16 cellular contexts compared by ENCODE assay signal in the genomic region with DNA sequence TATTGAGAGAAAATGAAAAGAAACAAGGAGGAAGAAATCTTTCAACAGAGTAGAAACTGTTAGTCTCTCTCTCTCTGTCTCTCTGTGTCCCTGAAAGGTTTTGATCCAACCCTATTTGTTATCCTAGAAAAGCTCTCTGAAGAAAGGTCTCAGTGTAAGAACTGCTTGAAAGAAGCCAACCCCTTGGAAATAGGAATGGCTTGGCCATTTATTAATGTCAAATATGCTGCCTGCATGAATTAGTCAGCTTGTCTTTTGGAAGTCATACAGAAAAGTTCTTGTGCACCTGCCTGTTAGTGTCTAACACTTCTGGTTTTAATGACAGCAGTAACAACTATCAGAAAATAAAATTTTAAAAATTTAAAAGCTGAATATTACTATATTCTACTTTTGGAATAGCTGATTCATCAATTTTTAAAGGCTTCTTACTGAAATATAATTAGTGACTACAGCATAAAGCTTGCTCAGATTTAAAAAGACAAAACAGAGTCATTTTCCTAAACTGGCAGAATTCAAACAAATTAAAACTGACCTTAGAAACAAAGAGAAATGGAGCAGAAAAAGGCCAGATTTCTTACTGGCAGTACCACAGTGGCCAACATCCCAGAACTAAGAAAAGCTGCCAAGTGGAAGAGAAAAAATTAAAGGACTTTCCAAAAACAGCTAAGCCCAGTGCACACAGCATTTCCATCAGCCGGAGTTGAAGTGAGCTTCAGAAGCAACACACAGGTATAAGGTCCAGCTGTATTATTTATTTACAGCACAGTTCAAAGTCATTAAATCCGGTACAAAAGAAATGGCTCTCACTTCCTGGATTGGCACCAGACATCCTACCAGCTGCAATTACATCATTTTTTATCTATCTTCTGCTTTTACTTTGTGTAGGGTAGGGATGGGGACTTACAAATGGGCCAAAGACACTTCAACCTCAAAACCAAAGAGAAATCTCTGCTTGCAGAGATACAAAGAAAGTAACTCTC.
A peak's percentile ranks its signal among the peaks of the same experiment; 100 is the strongest.
DNase-seq lines count a peak whose midpoint lies in the region; ATAC-seq lines count a peak whose summit lies in the region.
"Had no signal": no experiment of that assay in that cellular context is flagged by ENCODE, and none has a peak within 500 bp of the region (broad histone marks: within the 10 kb centered on the region; RNA-seq: fewer than 3 reads in every experiment).

No MANE protein-coding gene starts in this region.

- no peaks in the 10 kb centered on the region for H3K4me1 Mint-ChIP-seq in activated CD4-positive, alpha-beta T cell treated with anti-CD3 and anti-CD28 coated beads for 36 hours
- H3K4me1 Mint-ChIP-seq in naive thymus-derived CD8-positive, alpha-beta T cell = no peaks in the 10 kb centered on the region

- no peaks in the 10 kb centered on the region for H3K9me3 Mint-ChIP-seq in activated CD4-positive, alpha-beta T cell treated with anti-CD3 and anti-CD28 coated beads for 36 hours (ENCODE audit: low read depth)
- H3K9me3 Mint-ChIP-seq in naive thymus-derived CD8-positive, alpha-beta T cell = no peaks in the 10 kb centered on the region
- H3K9me3 Mint-ChIP-seq: dendritic cell treated with granulocyte-macrophage colony-stimulating factor and Interleukin-4, amounts not matched to agents 40 ng/mL and 50 ng/mL, for 4 days had no signal

- no peak overlapping the region for H3K4me3 Mint-ChIP-seq in activated CD4-positive, alpha-beta T cell treated with anti-CD3 and anti-CD28 coated beads for 36 hours
- H3K4me3 Mint-ChIP-seq in naive thymus-derived CD8-positive, alpha-beta T cell = no peak overlapping the region
- H3K4me3 Mint-ChIP-seq: dendritic cell treated with granulocyte-macrophage colony-stimulating factor and Interleukin-4, amounts not matched to agents 40 ng/mL and 50 ng/mL, for 4 days had no signal

- POLR2A ChIA-PET in activated CD4-positive, alpha-beta T cell treated with anti-CD3 and anti-CD28 coated beads for 36 hours (lab: Charles Lee) = interaction anchor here (0.6 kb wide), 1 partner anchor 67 kb away, joined by 7 read pairs; no protein-coding TSS in a partner anchor
- POLR2A ChIA-PET in naive thymus-derived CD8-positive, alpha-beta T cell (lab: Charles Lee) = no interaction called here

- no peak overlapping the region for H3K27ac Mint-ChIP-seq in activated CD4-positive, alpha-beta T cell treated with anti-CD3 and anti-CD28 coated beads for 36 hours
- H3K27ac Mint-ChIP-seq in naive thymus-derived CD8-positive, alpha-beta T cell = peak overlapping the region in 1 of 10 donors; percentile 34
- H3K27ac Mint-ChIP-seq: dendritic cell treated with granulocyte-macrophage colony-stimulating factor and Interleukin-4, amounts not matched to agents 40 ng/mL and 50 ng/mL, for 4 days had no signal

- H3K27me3 Mint-ChIP-seq in activated CD4-positive, alpha-beta T cell treated with anti-CD3 and anti-CD28 coated beads for 36 hours = no peaks in the 10 kb centered on the region
- H3K27me3 Mint-ChIP-seq in naive thymus-derived CD8-positive, alpha-beta T cell = no peaks in the 10 kb centered on the region
- H3K27me3 Mint-ChIP-seq: dendritic cell treated with granulocyte-macrophage colony-stimulating factor and Interleukin-4, amounts not matched to agents 40 ng/mL and 50 ng/mL, for 4 days had no signal

- DNase-seq in DMS153 (lab: John Stamatoyannopoulos, UW) (peak; percentile 85), NCI-H2029 (lab: John Stamatoyannopoulos, UW) (peak; percentile 35), middle frontal gyrus (ENCODE audit: extremely low spot score, low spot score) (peak; percentile 49), activated gamma-delta T cell treated with Interleukin-2 at 50 U/mL for 16 hours (no peak)
- DNase-seq in activated CD4-positive, alpha-beta T cell treated with anti-CD3 and anti-CD28 coated beads for 36 hours = no peak
- no peak for DNase-seq in naive thymus-derived CD8-positive, alpha-beta T cell
- DNase-seq: activated CD4-positive, alpha-beta T cell treated with anti-CD3 and anti-CD28 coated beads for 48 hours; activated T-cell treated with anti-CD3 and anti-CD28 coated beads, Interleukin-2, amount 50 U/mL, for 1 hour; NCI-H187; psoas muscle; stimulated activated CD4-positive, alpha-beta T cell treated with anti-CD3 and anti-CD28 coated beads, Interleukin-4, amount 100 ng/mL, for 1 hour; T-helper 2 cell had no signal

- ATAC-seq in GM21360 (IDR thresholded peaks at IDR 0.05; ENCODE audit: unreplicated experiment) = no peak
- ATAC-seq in activated CD4-positive, alpha-beta T cell treated with anti-CD3 and anti-CD28 coated beads for 36 hours = no peak
- ATAC-seq in naive thymus-derived CD8-positive, alpha-beta T cell = no peak
- ATAC-seq: psoas muscle had no signal

- H3K27ac ChIP-seq in angular gyrus (ENCODE audit: low read depth, low read length) = peak overlapping the region; percentile 47
- H3K27ac ChIP-seq: psoas muscle, vagina had no signal

- CTCF ChIA-PET in activated CD4-positive, alpha-beta T cell treated with anti-CD3 and anti-CD28 coated beads for 36 hours (lab: Charles Lee) = interaction anchor here (0.7 to 1.6 kb wide), 3 partner anchors 10 to 43 kb away, joined by 3 to 4 read pairs (median 4); no protein-coding TSS in a partner anchor

- intact Hi-C loops in activated CD4-positive, alpha-beta T cell treated with anti-CD3 and anti-CD28 coated beads for 36 hours (cut with DNase I, micrococcal nuclease) = no loop called here

- no peaks in the 10 kb centered on the region for H3K36me3 Mint-ChIP-seq in activated CD4-positive, alpha-beta T cell treated with anti-CD3 and anti-CD28 coated beads for 36 hours (ENCODE audit: low read depth)
- H3K36me3 Mint-ChIP-seq in naive thymus-derived CD8-positive, alpha-beta T cell = peaks cover 11 to 27% (median 13%) of the 10 kb centered on the region in 3 donors

Comparison
In these comparisons a context has a peak if more than half of its experiments do, and no peak if none do; other contexts are left out.
1. DNase-seq: peak in DMS153 (single experiment), NCI-H2029 (single experiment) and middle frontal gyrus (single experiment); none in activated CD4-positive, alpha-beta T cell treated with anti-CD3 and anti-CD28 coated beads for 36 hours (single experiment), naive thymus-derived CD8-positive, alpha-beta T cell (0 of 10) and activated gamma-delta T cell treated with Interleukin-2 at 50 U/mL for 16 hours (single experiment).